In genomic region chr3:97991278-97991652, GRCh38 we compare ENCODE assay signal across 21 cellular contexts. TPM values are rescaled to one million over a fixed set of nuclear protein-coding genes. Genes with fewer than 3 reads are reported as not detected.
DNase-seq lines count a peak whose midpoint lies in the region; ATAC-seq, FAIRE-seq and TF ChIP-seq lines count a peak whose summit lies in the region.
"Had no signal": no experiment of that assay in that cellular context is flagged by ENCODE, and none has a peak within 500 bp of the region (broad histone marks: within the 10 kb centered on the region; RNA-seq: fewer than 3 reads in every experiment).

No MANE protein-coding gene starts in this region.

- no peak overlapping the region for H3K27ac ChIP-seq in lower lobe of right lung
- H3K27ac ChIP-seq: heart left ventricle, psoas muscle, SJSA1, upper lobe of left lung had no signal

- no peak for DNase-seq in activated T-cell treated with anti-CD3 and anti-CD28 coated beads, Interleukin-2, amount 50 U/mL, for 24 hours
- DNase-seq in activated T-cell treated with anti-CD3 and anti-CD28 coated beads for 4 hours = no peak
- DNase-seq in GM12892 (ENCODE audit: insufficient read length) = no peak
- DNase-seq in activated CD4-positive, alpha-beta memory T cell treated with anti-CD3 and anti-CD28 coated beads for 36 hours = peak; percentile 28
- DNase-seq in lower lobe of right lung = no peak
- no peak for DNase-seq in cerebellar cortex (ENCODE audit: low spot score)
- no peak for DNase-seq in nephron progenitor cell
- DNase-seq: effector memory CD4-positive, alpha-beta T cell; H7; heart left ventricle; naive B cell; NCI-H2081 treated with DMSO at 0.1 percent for 48 hours; NCI-H524 treated with DMSO at 0.1 percent for 48 hours; psoas muscle; upper lobe of left lung had no signal

- H3K4me3 ChIP-seq in lower lobe of right lung = no peak overlapping the region
- H3K4me3 ChIP-seq: heart left ventricle, K562, psoas muscle, SJSA1, smooth muscle cell, upper lobe of left lung had no signal

- H3K36me3 Mint-ChIP-seq in activated T-cell treated with anti-CD3 and anti-CD28 coated beads, Interleukin-2, amount 50 U/mL, for 24 hours (ENCODE audit: low read depth) = no peaks in the 10 kb centered on the region
- no peaks in the 10 kb centered on the region for H3K36me3 Mint-ChIP-seq in activated CD4-positive, alpha-beta memory T cell treated with anti-CD3 and anti-CD28 coated beads for 36 hours
- H3K36me3 Mint-ChIP-seq in nephron progenitor cell (ENCODE audit: low read depth) = no peaks in the 10 kb centered on the region
- H3K36me3 Mint-ChIP-seq: naive B cell had no signal

- H3K4me1 Mint-ChIP-seq in activated T-cell treated with anti-CD3 and anti-CD28 coated beads, Interleukin-2, amount 50 U/mL, for 24 hours (ENCODE audit: low read depth) = peaks cover 22% of the 10 kb centered on the region
- peaks cover 19% of the 10 kb centered on the region for H3K4me1 Mint-ChIP-seq in activated CD4-positive, alpha-beta memory T cell treated with anti-CD3 and anti-CD28 coated beads for 36 hours (ENCODE audit: low read depth)
- no peaks in the 10 kb centered on the region for H3K4me1 Mint-ChIP-seq in nephron progenitor cell
- H3K4me1 Mint-ChIP-seq: naive B cell had no signal

- TF ChIP-seq CTCF in lower lobe of right lung (IDR thresholded peaks at IDR 0.05) (no peak), nephron progenitor cell (IDR thresholded peaks at IDR 0.05) (no peak)

- H3K27me3 ChIP-seq in lower lobe of right lung (ENCODE audit: low read depth) = no peaks in the 10 kb centered on the region
- H3K27me3 ChIP-seq: heart left ventricle, SJSA1, upper lobe of left lung had no signal

- TF ChIP-seq POLR2A in GM12892 (IDR thresholded peaks at IDR 0.05; ENCODE audit: low read depth, low read length) = no peak

- POLR2A ChIA-PET in activated CD4-positive, alpha-beta memory T cell treated with anti-CD3 and anti-CD28 coated beads for 36 hours (lab: Charles Lee) = interaction anchor here (1.1 kb wide), 1 partner anchor 23 kb away, joined by 3 read pairs; no protein-coding TSS in a partner anchor

- H3K27me3 Mint-ChIP-seq in activated T-cell treated with anti-CD3 and anti-CD28 coated beads, Interleukin-2, amount 50 U/mL, for 24 hours = no peaks in the 10 kb centered on the region
- H3K27me3 Mint-ChIP-seq in activated CD4-positive, alpha-beta memory T cell treated with anti-CD3 and anti-CD28 coated beads for 36 hours = peaks cover 8% of the 10 kb centered on the region
- no peaks in the 10 kb centered on the region for H3K27me3 Mint-ChIP-seq in nephron progenitor cell (ENCODE audit: low read depth, poor library complexity)

- H3K36me3 ChIP-seq in lower lobe of right lung = no peaks in the 10 kb centered on the region
- H3K36me3 ChIP-seq: heart left ventricle, SJSA1, upper lobe of left lung had no signal

- intact Hi-C loops in activated CD4-positive, alpha-beta memory T cell treated with anti-CD3 and anti-CD28 coated beads for 36 hours (cut with micrococcal nuclease) = no loop called here
- intact Hi-C loops in lower lobe of right lung (cut with DNase I) = no loop called here

- H3K4me1 ChIP-seq in lower lobe of right lung = no peaks in the 10 kb centered on the region
- H3K4me1 ChIP-seq: psoas muscle, SJSA1 had no signal

- peak; percentile 76 for FAIRE-seq in GM12892 (lab: Jason Lieb, UNC)
- FAIRE-seq: K562 had no signal

- peak overlapping the region; percentile 64 for H3K27ac Mint-ChIP-seq in activated T-cell treated with anti-CD3 and anti-CD28 coated beads, Interleukin-2, amount 50 U/mL, for 24 hours
- H3K27ac Mint-ChIP-seq in activated CD4-positive, alpha-beta memory T cell treated with anti-CD3 and anti-CD28 coated beads for 36 hours = no peak overlapping the region
- H3K27ac Mint-ChIP-seq in nephron progenitor cell = no peak overlapping the region
- H3K27ac Mint-ChIP-seq: naive B cell had no signal

- CTCF ChIA-PET in activated CD4-positive, alpha-beta memory T cell treated with anti-CD3 and anti-CD28 coated beads for 36 hours (lab: Charles Lee) = interaction anchor here (1.0 to 1.1 kb wide), 2 partner anchors 31 to 32 kb away, joined by 3 to 6 read pairs; no protein-coding TSS in a partner anchor

- no peaks in the 10 kb centered on the region for H3K9me3 Mint-ChIP-seq in activated T-cell treated with anti-CD3 and anti-CD28 coated beads, Interleukin-2, amount 50 U/mL, for 24 hours
- no peaks in the 10 kb centered on the region for H3K9me3 Mint-ChIP-seq in activated CD4-positive, alpha-beta memory T cell treated with anti-CD3 and anti-CD28 coated beads for 36 hours
- no peaks in the 10 kb centered on the region for H3K9me3 Mint-ChIP-seq in nephron progenitor cell

- H3K9me3 ChIP-seq in lower lobe of right lung = no peaks in the 10 kb centered on the region
- H3K9me3 ChIP-seq: heart left ventricle, psoas muscle, SJSA1, upper lobe of left lung had no signal

- ATAC-seq in lower lobe of right lung = peak; percentile 46 to 54
- ATAC-seq in HG03469 (IDR thresholded peaks at IDR 0.05; ENCODE audit: unreplicated experiment) = no peak
- ATAC-seq: heart left ventricle, K562, psoas muscle had no signal

- H3K4me3 Mint-ChIP-seq in activated T-cell treated with anti-CD3 and anti-CD28 coated beads, Interleukin-2, amount 50 U/mL, for 24 hours = peak overlapping the region; percentile 26
- peak overlapping the region; percentile 28 for H3K4me3 Mint-ChIP-seq in activated CD4-positive, alpha-beta memory T cell treated with anti-CD3 and anti-CD28 coated beads for 36 hours
- no peak overlapping the region for H3K4me3 Mint-ChIP-seq in nephron progenitor cell

RNA-seq across cellular contexts. Expression of gene RIOX2, which starts 19.0 kb away (rescaled TPM):
- 27.0 TPM for polyA plus RNA-seq in GM12892 (2012; ENCODE audit: missing spikeins)
- total RNA-seq in activated CD4-positive, alpha-beta memory T cell treated with anti-CD3 and anti-CD28 coated beads for 36 hours = 10 to 100 TPM; 35.9 to 36.1 TPM
- total RNA-seq in lower lobe of right lung = 20.5 TPM

RNA-seq across cellular contexts. Expression of gene GABRR3, which starts 43.9 kb away (rescaled TPM):
- polyA plus RNA-seq in GM12892 (2012; ENCODE audit: missing spikeins) = not detected
- total RNA-seq in activated CD4-positive, alpha-beta memory T cell treated with anti-CD3 and anti-CD28 coated beads for 36 hours = not detected
- not detected for total RNA-seq in lower lobe of right lung
- total RNA-seq: cardiac septum, H7, heart left ventricle, K562, lung microvascular endothelial cell, psoas muscle, SJSA1, smooth muscle cell, upper lobe of left lung had no signal
- polyA plus RNA-seq: heart left ventricle, K562, smooth muscle cell had no signal
